8 cellular contexts compared by ENCODE assay signal in genomic region chr4:121696140-121696640, GRCh38. TPM values are rescaled to one million over a fixed set of nuclear protein-coding genes. Genes with fewer than 3 reads are reported as not detected.
A peak's percentile ranks its signal among the peaks of the same experiment; 100 is the strongest.
DNase-seq lines count a peak whose midpoint lies in the region; ATAC-seq and TF ChIP-seq lines count a peak whose summit lies in the region.

No MANE protein-coding gene starts in this region.

- CTCF ChIA-PET in AG04449 (lab: Yijun Ruan, JAX): interaction anchor here (0.6 to 2.3 kb wide), 10 partner anchors 12 to 128 kb away, joined by 3 to 12 read pairs (median 4); no protein-coding TSS in a partner anchor

- H3K36me3 Mint-ChIP-seq in T-helper 17 cell (ENCODE audit: low read depth): peaks cover 5% of the 10 kb centered on the region

- H3K27ac Mint-ChIP-seq in T-helper 17 cell: peak overlapping the region; percentile 89

- peaks cover 33% of the 10 kb centered on the region for H3K4me1 Mint-ChIP-seq in T-helper 17 cell

- H3K27me3 Mint-ChIP-seq in T-helper 17 cell: no peaks in the 10 kb centered on the region

- peak; percentile 11 for ATAC-seq in GM19043 (IDR thresholded peaks at IDR 0.05; ENCODE audit: low read depth, unreplicated experiment)
- peak; percentile 54 for ATAC-seq in T-helper 17 cell
- no peak for ATAC-seq in GM21367 (IDR thresholded peaks at IDR 0.05; ENCODE audit: unreplicated experiment)

- peak; percentile 21 for TF ChIP-seq CTCF in AG04449 (IDR thresholded peaks at IDR 0.05; ENCODE audit: insufficient read depth, low read length, missing control alignments)
- TF ChIP-seq CTCF in HL-60 (IDR thresholded peaks at IDR 0.05; ENCODE audit: insufficient read depth, low read length): no peak

- peak overlapping the region; percentile 93 for H3K4me3 Mint-ChIP-seq in T-helper 17 cell

- POLR2A ChIA-PET in AG04449 (lab: Yijun Ruan, JAX): interaction anchor here (1.0 to 2.5 kb wide), 9 partner anchors 11 to 94 kb away, joined by 3 to 34 read pairs (median 8); no protein-coding TSS in a partner anchor

- no peaks in the 10 kb centered on the region for H3K27me3 ChIP-seq in HL-60 (ENCODE audit: insufficient read depth, poor library complexity, severe bottlenecking)

- DNase-seq in AG04449 (ENCODE audit: low read depth, low spot score) (no peak), HL-60 (ENCODE audit: low read depth in 1 of 2, low spot score in 1 of 2) (peak in 1 of 2 experiments; percentile 51), T-helper 17 cell (peak; percentile 32 to 39 (median 35)), anterior cingulate cortex (lab: John Stamatoyannopoulos, UW) (peak in 55 of 58 donors; percentile 2 to 76 (median 52)), hepatic stellate cell (ENCODE audit: low spot score) (peak; percentile 49), putamen (ENCODE audit: low spot score) (peak; percentile 65)

- H3K4me3 ChIP-seq in AG04449 (ENCODE audit: low read depth, low read length) (peak overlapping the region; percentile 92), HL-60 (replicated peaks; ENCODE audit: insufficient read depth, low read length) (peak overlapping the region; percentile 87)

- H3K9me3 ChIP-seq in T-helper 17 cell (ENCODE audit: control insufficient read depth, low read length, poor library complexity, severe bottlenecking): no peaks in the 10 kb centered on the region

- peak overlapping the region; percentile 88 for H3K27ac ChIP-seq in HL-60 (replicated peaks)

RNA-seq across cellular contexts. Expression of gene ANXA5, which starts 0.6 kb away (rescaled TPM):
- 100 to 1,000 TPM; 103 to 108 TPM for total RNA-seq in T-helper 17 cell
